In the genomic region with DNA sequence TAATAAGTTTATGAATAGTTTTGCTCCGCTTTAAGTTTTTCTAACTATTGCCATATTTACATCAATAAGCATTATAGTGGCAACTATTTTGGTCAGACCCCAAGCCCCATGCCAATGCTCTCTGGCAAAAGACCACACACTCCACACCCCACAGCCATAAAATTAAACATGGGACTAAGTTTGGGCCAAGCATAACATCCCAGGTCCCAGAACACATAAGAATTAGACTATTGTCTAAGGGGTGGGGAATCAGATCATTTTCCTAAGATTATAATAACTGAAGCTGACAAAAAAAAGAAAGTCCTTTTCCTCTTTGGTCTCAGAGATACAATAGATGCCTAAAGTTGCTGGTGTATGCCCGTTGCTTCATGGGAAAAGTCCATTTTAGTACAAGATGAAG, we compare ENCODE assay signal across 25 cellular contexts. TPM values are rescaled to one million over a fixed set of nuclear protein-coding genes. Genes with fewer than 3 reads are reported as not detected.
A peak's percentile ranks its signal among the peaks of the same experiment; 100 is the strongest.
DNase-seq lines count a peak whose midpoint lies in the region; ATAC-seq, FAIRE-seq and TF ChIP-seq lines count a peak whose summit lies in the region.
"Had no signal": no experiment of that assay in that cellular context is flagged by ENCODE, and none has a peak within 500 bp of the region (broad histone marks: within the 10 kb centered on the region; RNA-seq: fewer than 3 reads in every experiment).

No MANE protein-coding gene starts in this region.

- DNase-seq in heart right ventricle, result no peak
- no peak for DNase-seq in cardiac septum (ENCODE audit: low spot score)
- DNase-seq in A549 (ENCODE audit: low read depth in 1 of 2, low spot score in 1 of 2), result no peak
- peak; percentile 20 for DNase-seq in dermis blood vessel endothelial cell
- DNase-seq in right cardiac atrium, result no peak
- no peak for DNase-seq in activated naive CD8-positive, alpha-beta T cell treated with anti-CD3 and anti-CD28 coated beads, Interleukin-2, amount 50 U/mL, for 24 hours
- DNase-seq: ACHN; AML-193; BE2C; CD4-positive, alpha-beta T cell; CD8-positive, alpha-beta memory T cell; DMS 273 treated with DMSO at 0.1 percent for 48 hours; DMS79; EL; GDM1; HFFc6 had no signal

- peaks cover 0 to 21% (median 0%) of the 10 kb centered on the region in 11 donors for H3K9me3 ChIP-seq in heart right ventricle
- H3K9me3 ChIP-seq in A549, result peaks cover 14% of the 10 kb centered on the region
- no peaks in the 10 kb centered on the region for H3K9me3 ChIP-seq in right cardiac atrium (ENCODE audit: control insufficient read depth, low read length)
- H3K9me3 ChIP-seq: BE2C, HAP-1 had no signal

- CTCF ChIA-PET in A549 (lab: Yijun Ruan, JAX), result interaction anchor here (1.0 to 5.6 kb wide), 6 partner anchors 37 to 108 kb away, joined by 3 to 38 read pairs (median 6); partner anchors contain the start of gene SPR

- H3K27me3 ChIP-seq in heart right ventricle, result no peaks in the 10 kb centered on the region
- no peaks in the 10 kb centered on the region for H3K27me3 ChIP-seq in right cardiac atrium (ENCODE audit: control insufficient read depth, insufficient read depth)
- H3K27me3 ChIP-seq: BE2C; BLaER1 treated with 17β-estradiol and CSF1 and Interleukin-3, amounts not matched to agents 10 nM and 100 nM had no signal

- 84 to 87% methylated on average over 2 of the region's 2 CpGs for WGBS in heart right ventricle, 2 donors
- WGBS in A549 (ENCODE audit: missing lambda C conversion rate), result 87% methylated on average over 2 of the region's 2 CpGs
- WGBS in right cardiac atrium, result 82% methylated on average over 2 of the region's 2 CpGs

- H3K4me3 ChIP-seq in heart right ventricle, result no peak overlapping the region
- H3K4me3 ChIP-seq in A549, result no peak overlapping the region
- no peak overlapping the region for H3K4me3 ChIP-seq in right cardiac atrium (ENCODE audit: low read length)
- H3K4me3 ChIP-seq: BLaER1 treated with 17β-estradiol and CSF1 and Interleukin-3, amounts not matched to agents 10 nM and 100 nM; GM12878; GM23338; HAP-1 had no signal

- no peak overlapping the region for H3K27ac Mint-ChIP-seq in activated naive CD8-positive, alpha-beta T cell treated with anti-CD3 and anti-CD28 coated beads, Interleukin-2, amount 50 U/mL, for 24 hours
- H3K27ac Mint-ChIP-seq: CD14-positive monocyte; CD4-positive, alpha-beta T cell; CD8-positive, alpha-beta memory T cell; GM23338; HFFc6 had no signal

- FAIRE-seq in A549 (lab: Jason Lieb, UNC), result no peak
- FAIRE-seq: D721Med, GM12878, H54 had no signal

- H3K27ac ChIP-seq in heart right ventricle (peak overlapping the region in 6 of 10 donors; percentile 2 to 59 (median 24)), A549 (peak overlapping the region; percentile 12 to 40; a peak in 2 of 6 replicates), right cardiac atrium (ENCODE audit: low read length) (peak overlapping the region; percentile 30)
- H3K27ac ChIP-seq: 22Rv1; BLaER1 treated with 17β-estradiol and CSF1 and Interleukin-3, amounts not matched to agents 10 nM and 100 nM had no signal

- TF ChIP-seq CTCF in heart right ventricle (IDR thresholded peaks at IDR 0.05) (no peak), A549 (IDR thresholded peaks at IDR 0.05) (no peak)

- H3K4me1 ChIP-seq in heart right ventricle, result peaks cover 0 to 58% (median 42%) of the 10 kb centered on the region in 9 donors
- H3K4me1 ChIP-seq in A549, result peaks cover 38% of the 10 kb centered on the region
- peaks cover 4% of the 10 kb centered on the region for H3K4me1 ChIP-seq in right cardiac atrium (ENCODE audit: control insufficient read depth, insufficient read depth, low read length)
- H3K4me1 ChIP-seq: BE2C; BLaER1 treated with 17β-estradiol and CSF1 and Interleukin-3, amounts not matched to agents 10 nM and 100 nM had no signal

- H3K27me3 Mint-ChIP-seq in activated naive CD8-positive, alpha-beta T cell treated with anti-CD3 and anti-CD28 coated beads, Interleukin-2, amount 50 U/mL, for 24 hours, result no peaks in the 10 kb centered on the region
- H3K27me3 Mint-ChIP-seq: CD4-positive, alpha-beta T cell; CD8-positive, alpha-beta memory T cell had no signal

- peak in 7 of 8 donors; percentile 26 to 69 (median 58) for ATAC-seq in heart right ventricle
- ATAC-seq in A549, result no peak
- peak in 1 of 2 donors; percentile 84 for ATAC-seq in right cardiac atrium
- ATAC-seq in activated naive CD8-positive, alpha-beta T cell treated with anti-CD3 and anti-CD28 coated beads, Interleukin-2, amount 50 U/mL, for 24 hours, result no peak
- ATAC-seq in GM18873 (IDR thresholded peaks at IDR 0.05; ENCODE audit: low FRiP score, unreplicated experiment), result no peak
- ATAC-seq: GM12878, GM23338 had no signal

- no peak for TF ChIP-seq EP300 in A549 (IDR thresholded peaks at IDR 0.05)

- H3K36me3 ChIP-seq in heart right ventricle, result peaks cover 0 to 11% (median 0%) of the 10 kb centered on the region in 9 donors
- H3K36me3 ChIP-seq: BE2C, HAP-1 had no signal

- intact Hi-C loops in heart right ventricle (cut with DNase I) (loop anchor here in 1 of 10 donors (5.0 to 10.0 kb wide), 2 partner anchors 43 to 395 kb away; no protein-coding TSS in a partner anchor), cardiac septum (cut with DNase I) (loop anchor here (10.0 kb wide), 1 partner anchor 45 kb away; the partner anchor contains the start of gene EXOC6B), right cardiac atrium (cut with DNase I) (loop anchor here in 1 of 4 donors (10.0 kb wide), 1 partner anchor 45 kb away; the partner anchor contains the start of gene EXOC6B)

- peaks cover 2% of the 10 kb centered on the region for H3K4me1 Mint-ChIP-seq in activated naive CD8-positive, alpha-beta T cell treated with anti-CD3 and anti-CD28 coated beads, Interleukin-2, amount 50 U/mL, for 24 hours
- H3K4me1 Mint-ChIP-seq: CD14-positive monocyte; CD8-positive, alpha-beta memory T cell had no signal

- TF ChIP-seq POLR2A in A549 (IDR thresholded peaks at IDR 0.05; ENCODE audit: low read length), result no peak

- peak overlapping the region; percentile 46 for H3K4me2 ChIP-seq in A549
- H3K4me2 ChIP-seq: BLaER1 treated with 17β-estradiol and CSF1 and Interleukin-3, amounts not matched to agents 10 nM and 100 nM; GM23338 had no signal

- peaks cover 3% of the 10 kb centered on the region for H3K9me3 Mint-ChIP-seq in activated naive CD8-positive, alpha-beta T cell treated with anti-CD3 and anti-CD28 coated beads, Interleukin-2, amount 50 U/mL, for 24 hours
- H3K9me3 Mint-ChIP-seq: CD4-positive, alpha-beta T cell; CD8-positive, alpha-beta memory T cell; HFFc6 had no signal

- TF ChIP-seq RAD21 in A549 (conservative IDR thresholded peaks at IDR 0.05 in 1 of 2, IDR thresholded peaks at IDR 0.05 in 1 of 2), result no peak

- H3K4me3 Mint-ChIP-seq in activated naive CD8-positive, alpha-beta T cell treated with anti-CD3 and anti-CD28 coated beads, Interleukin-2, amount 50 U/mL, for 24 hours, result no peak overlapping the region
- H3K4me3 Mint-ChIP-seq: CD14-positive monocyte; CD4-positive, alpha-beta T cell; CD8-positive, alpha-beta memory T cell; GM23338; HFFc6 had no signal

- POLR2A ChIA-PET in A549 (lab: Yijun Ruan, JAX), result interaction anchor here (1.3 kb wide), 1 partner anchor 83 kb away, joined by 4 read pairs; no protein-coding TSS in a partner anchor

- peaks cover 8% of the 10 kb centered on the region for H3K36me3 Mint-ChIP-seq in activated naive CD8-positive, alpha-beta T cell treated with anti-CD3 and anti-CD28 coated beads, Interleukin-2, amount 50 U/mL, for 24 hours (ENCODE audit: low read depth)
- H3K36me3 Mint-ChIP-seq: CD14-positive monocyte had no signal

TF ChIP-seq in A549, 52 proteins besides CTCF, POLR2A, EP300 and RAD21:
- TF ChIP-seq ZC3H11A (IDR thresholded peaks at IDR 0.05), result no peak
- TF ChIP-seq ZNF302 (CRISPR knock-in tag; IDR thresholded peaks at IDR 0.05), result no peak
- TF ChIP-seq BHLHE40 (IDR thresholded peaks at IDR 0.05; ENCODE audit: low read depth, low read length), result no peak
- no peak for TF ChIP-seq TFCP2L1 (CRISPR knock-in tag; IDR thresholded peaks at IDR 0.05)
- no peak for TF ChIP-seq TP53 (CRISPR knock-in tag; IDR thresholded peaks at IDR 0.05)
- TF ChIP-seq, protein P1, sequence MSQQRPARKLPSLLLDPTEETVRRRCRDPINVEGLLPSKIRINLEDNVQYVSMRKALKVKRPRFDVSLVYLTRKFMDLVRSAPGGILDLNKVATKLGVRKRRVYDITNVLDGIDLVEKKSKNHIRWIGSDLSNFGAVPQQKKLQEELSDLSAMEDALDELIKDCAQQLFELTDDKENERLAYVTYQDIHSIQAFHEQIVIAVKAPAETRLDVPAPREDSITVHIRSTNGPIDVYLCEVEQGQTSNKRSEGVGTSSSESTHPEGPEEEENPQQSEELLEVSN (IDR thresholded peaks at IDR 0.05; ENCODE audit: borderline replicate concordance, low read depth), result no peak
- no peak for TF ChIP-seq HES2 (IDR thresholded peaks at IDR 0.05)
- TF ChIP-seq NFE2L2 (conservative IDR thresholded peaks at IDR 0.05; ENCODE audit: low read length), result no peak
- no peak for TF ChIP-seq SMC3 (IDR thresholded peaks at IDR 0.05)

RNA-seq across cellular contexts. Expression of gene EXOC6B, which starts 46.3 kb away (rescaled TPM):
- total RNA-seq in heart right ventricle (100 to 1,000 TPM in 9 of 10 donors, 10 to 100 TPM in 1; 97.9 to 243 (median 158) TPM), cardiac septum (173 TPM), dermis blood vessel endothelial cell (23.3 and 45.7 TPM in 2 replicates), right cardiac atrium (100 to 1,000 TPM in 3 of 4 donors, 10 to 100 TPM in 1; 93.6 to 127 (median 121) TPM)
- polyA plus RNA-seq in heart right ventricle (10 to 100 TPM; 16.3 to 20.2 TPM), A549 (2011; rRNA removed) (24.7 and 28.3 TPM in 2 replicates), A549 (2017; fragmentation: RNase III; extraction: RNeasy Plus Mini Kit Qiagen cat#74134 plus additional on column Dnase treatment) (14.3 to 18.5 TPM (median 15.5 TPM) in 3 replicates), right cardiac atrium (17.5 TPM)
- polyA plus RNA-seq in A549 (2012; cell fraction: cytosol; rRNA removed), result 4.9 and 6.5 TPM in 2 replicates
- 11.3 and 11.4 TPM in 2 replicates for polyA plus RNA-seq in A549 (2012; cell fraction: nucleus; rRNA removed)
- 42.2 and 45.6 TPM in 2 replicates for polyA minus RNA-seq in A549 (2011; rRNA and poly(A)+ RNA removed)

Comparison
In these comparisons a context has a peak if more than half of its experiments do, and no peak if none do; other contexts are left out.
1. ATAC-seq: peak in heart right ventricle (7 of 8); none in A549 (0 of 2), activated naive CD8-positive, alpha-beta T cell treated with anti-CD3 and anti-CD28 coated beads, Interleukin-2, amount 50 U/mL, for 24 hours (single experiment) and GM18873 (single experiment).
2. Peak in every context shown above with its lines, with median percentiles within 50 percentile points of each other: H3K27ac ChIP-seq.